17 cellular contexts compared by ENCODE assay signal in the genomic region with DNA sequence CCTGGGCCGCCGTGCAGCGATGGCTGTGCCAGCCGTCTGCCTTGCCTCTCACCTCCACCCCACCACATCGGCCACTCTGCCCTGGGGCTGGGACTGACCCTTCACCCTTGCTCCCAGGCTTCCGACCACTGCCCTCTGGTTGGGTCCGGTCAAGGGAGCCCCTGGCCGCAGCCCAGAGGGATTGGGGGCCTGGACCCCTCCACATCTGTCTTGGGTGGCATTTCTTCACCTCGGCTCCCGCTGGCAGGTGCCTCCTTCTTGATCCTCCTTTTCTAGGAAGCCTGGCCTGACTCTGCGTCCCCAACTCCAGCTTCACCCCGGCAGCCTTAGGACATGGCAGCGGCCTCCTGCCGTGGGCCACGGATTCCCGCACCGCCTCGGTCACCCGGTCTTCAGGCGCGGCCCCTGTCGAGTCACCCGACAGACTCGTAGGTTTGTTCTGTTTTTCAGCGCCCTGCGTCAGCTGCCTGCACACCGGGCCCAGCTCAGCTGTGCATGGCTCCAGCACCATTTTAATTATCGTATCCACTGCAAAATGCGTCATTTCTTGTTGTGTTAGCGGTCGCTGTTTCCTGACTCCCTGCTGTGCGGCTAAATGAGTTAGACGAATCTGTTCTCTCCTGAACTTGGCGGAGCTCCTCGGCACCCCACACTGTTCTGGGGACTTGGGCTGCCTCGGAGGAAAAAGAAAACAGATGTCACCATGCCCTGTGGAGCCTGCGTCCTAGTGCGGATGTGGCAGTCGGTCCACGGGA.
DNase-seq lines count a peak whose midpoint lies in the region; TF ChIP-seq lines count a peak whose summit lies in the region.
"Had no signal": no experiment of that assay in that cellular context is flagged by ENCODE, and none has a peak within 500 bp of the region (broad histone marks: within the 10 kb centered on the region; RNA-seq: fewer than 3 reads in every experiment).

No MANE protein-coding gene starts in this region.

- DNase-seq in G401 (ENCODE audit: low spot score) = peak; percentile 78
- peak; percentile 70 for DNase-seq in HT1080 (ENCODE audit: low read depth)
- peak; percentile 70 for DNase-seq in astrocyte of the spinal cord (ENCODE audit: low read depth, low spot score)
- DNase-seq in glutamatergic neuron = no peak
- no peak for DNase-seq in T-helper 2 cell
- no peak for DNase-seq in GOT3 (lab: John Stamatoyannopoulos, UW)
- DNase-seq in activated CD4-positive, alpha-beta T cell treated with anti-CD3 and anti-CD28 coated beads for 4 hours = no peak
- no peak for DNase-seq in SHP77 (lab: John Stamatoyannopoulos, UW)
- DNase-seq: COR-L47, DMS79, NCI-H1048, NCI-H1694, NCI-H2107, NCI-H2227 treated with DMSO at 0.1 percent for 48 hours, NCI-H526 treated with DMSO at 0.1 percent for 48 hours, RPMI8226, T-helper 17 cell had no signal

- peaks cover 6% of the 10 kb centered on the region for H3K9me3 Mint-ChIP-seq in glutamatergic neuron (ENCODE audit: unreplicated experiment)

- no peak for TF ChIP-seq CTCF in astrocyte of the spinal cord (IDR thresholded peaks at IDR 0.05; ENCODE audit: low read depth, low read length)
- no peak for TF ChIP-seq CTCF in glutamatergic neuron (IDR thresholded peaks at IDR 0.05; ENCODE audit: partially characterized antibody, unreplicated experiment)

- no peak overlapping the region for H3K4me3 ChIP-seq in astrocyte of the spinal cord (ENCODE audit: low read depth, low read length)

- H3K27me3 Mint-ChIP-seq in glutamatergic neuron (ENCODE audit: unreplicated experiment) = peaks cover 8% of the 10 kb centered on the region

- peaks cover 5% of the 10 kb centered on the region for H3K4me1 Mint-ChIP-seq in glutamatergic neuron (ENCODE audit: low read depth, unreplicated experiment)

- in situ Hi-C loops in G401 (cut with HindIII; ENCODE audit: low sequenced_read_pairs) = no loop called here
- in situ Hi-C loops in astrocyte of the spinal cord (cut with HindIII; ENCODE audit: low sequenced_read_pairs) = no loop called here

- no peak overlapping the region for H3K4me3 Mint-ChIP-seq in glutamatergic neuron (ENCODE audit: unreplicated experiment)
- H3K4me3 Mint-ChIP-seq: T-helper 17 cell had no signal

- no peaks in the 10 kb centered on the region for H3K36me3 Mint-ChIP-seq in glutamatergic neuron (ENCODE audit: unreplicated experiment)

- peak overlapping the region; percentile 43 for H3K27ac Mint-ChIP-seq in glutamatergic neuron (ENCODE audit: unreplicated experiment)
- H3K27ac Mint-ChIP-seq: T-helper 17 cell had no signal

Comparison
In these comparisons a context has a peak if more than half of its experiments do, and no peak if none do; other contexts are left out.
1. DNase-seq: peak in G401 (single experiment), HT1080 (single experiment) and astrocyte of the spinal cord (single experiment); none in glutamatergic neuron (single experiment), T-helper 2 cell (0 of 5), GOT3 (single experiment), activated CD4-positive, alpha-beta T cell treated with anti-CD3 and anti-CD28 coated beads for 4 hours (0 of 2) and SHP77 (0 of 2).